8 cellular contexts compared by ENCODE assay signal in the genomic region with DNA sequence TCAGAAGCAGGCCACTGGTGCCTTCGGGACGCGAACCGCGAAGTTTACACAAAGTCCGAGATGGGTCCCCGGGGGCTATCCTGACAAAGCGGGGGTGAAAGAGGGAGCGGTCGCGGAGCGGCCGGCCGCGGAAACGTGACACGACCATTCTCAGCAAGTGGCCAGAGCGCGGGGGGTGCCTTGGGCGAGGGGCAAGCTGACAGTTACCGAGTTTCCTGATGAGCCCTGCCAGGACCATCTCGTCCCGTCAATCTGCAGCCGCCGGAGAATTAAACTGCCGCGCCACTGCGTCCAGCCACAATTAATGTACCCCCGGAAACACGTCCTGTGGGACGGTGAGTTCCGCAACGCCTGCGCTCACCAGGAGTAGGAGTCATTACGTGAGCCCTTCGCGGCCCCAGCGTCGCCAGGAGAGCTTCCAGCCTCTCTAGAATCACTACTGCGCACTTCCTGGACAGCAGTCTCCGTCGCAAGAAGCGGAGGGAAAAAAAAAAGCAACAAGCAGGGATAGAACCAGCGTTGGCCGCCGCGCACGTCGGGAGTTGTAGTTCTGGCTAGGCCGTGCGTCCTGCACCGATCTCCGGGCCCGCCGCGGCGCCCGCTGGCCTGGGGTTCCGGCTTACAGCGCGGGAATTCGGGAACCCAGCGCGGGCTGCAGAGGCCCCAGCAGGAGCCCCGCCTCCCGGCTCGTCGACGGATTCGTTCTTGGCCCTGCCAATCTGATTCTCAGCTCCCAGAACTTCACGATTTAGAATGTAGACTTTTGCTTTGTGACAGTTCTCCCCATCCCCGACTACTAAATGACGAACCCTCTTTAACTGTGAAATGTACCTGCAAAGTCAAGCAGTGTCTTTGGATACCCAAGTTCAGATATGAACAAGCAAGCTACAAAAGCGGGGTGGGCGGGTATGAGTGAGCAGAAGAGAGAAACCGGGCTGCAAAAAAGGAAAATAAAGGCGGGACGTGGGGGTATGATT. TPM values are rescaled to one million over a fixed set of nuclear protein-coding genes. Genes with fewer than 3 reads are reported as not detected.
DNase-seq lines count a peak whose midpoint lies in the region; ATAC-seq and TF ChIP-seq lines count a peak whose summit lies in the region.

Gene RTTN (minus strand): TSS at position 267 of the 977 bp plus-strand sequence. CDS start 29 bp downstream, at position 238.

- H3K79me2 ChIP-seq in H9 (ENCODE audit: insufficient read depth, low read length) = no peaks in the 10 kb centered on the region; the same call in 1 of the 2 replicates

- H2BK12ac ChIP-seq in H9 (ENCODE audit: insufficient read length, low read depth, low read length) = peak within 1 kb of the TSS; percentile 85

- ATAC-seq in stimulated activated naive CD8-positive, alpha-beta T cell treated with anti-CD3 and anti-CD28 coated beads, Interleukin-15, amount 100 ng/mL, for 72 hours = peak; percentile 96

- H2BK5ac ChIP-seq in H9 (ENCODE audit: insufficient read length, low read length) = peak within 1 kb of the TSS; percentile 81

- TF ChIP-seq CTCF in H9 (conservative IDR thresholded peaks at IDR 0.05) = no peak
- no peak for TF ChIP-seq CTCF in fibroblast of the aortic adventitia (IDR thresholded peaks at IDR 0.05; ENCODE audit: insufficient read depth, low read length)
- TF ChIP-seq CTCF in nephron progenitor cell (IDR thresholded peaks at IDR 0.05) = no peak

- peak within 1 kb of the TSS; percentile 81 for H3K9ac ChIP-seq in H9 (ENCODE audit: extremely low read depth, insufficient read length, low read length)

- no peaks in the 10 kb centered on the region; the same call in none of the 2 replicates for H3K27me3 Mint-ChIP-seq in H9 (ENCODE audit: low read depth)
- peaks cover 11% of the 10 kb centered on the region for H3K27me3 Mint-ChIP-seq in nephron progenitor cell (ENCODE audit: low read depth, poor library complexity)
- H3K27me3 Mint-ChIP-seq in stimulated activated naive CD8-positive, alpha-beta T cell treated with anti-CD3 and anti-CD28 coated beads, Interleukin-15, amount 100 ng/mL, for 72 hours = no peaks in the 10 kb centered on the region

- no peak within 1 kb of the TSS for H2AK5ac ChIP-seq in H9 (ENCODE audit: insufficient read length, low read length)

- H3K4me3 Mint-ChIP-seq in H9 (peak within 1 kb of the TSS; percentile 86 to 99), nephron progenitor cell (peak within 1 kb of the TSS; percentile 98)
- peak within 1 kb of the TSS; percentile 95 to 96 for H3K4me3 Mint-ChIP-seq in stimulated activated naive CD8-positive, alpha-beta T cell treated with anti-CD3 and anti-CD28 coated beads, Interleukin-15, amount 100 ng/mL, for 72 hours

- H3K4me3 ChIP-seq in MG63 (peak within 1 kb of the TSS; percentile 88), fibroblast of the aortic adventitia (ENCODE audit: low read depth, low read length) (peak within 1 kb of the TSS; percentile 87)

- no peaks in the 10 kb centered on the region for H3K4me1 ChIP-seq in H9 (ENCODE audit: insufficient read depth, low read length)

- H3K4me1 Mint-ChIP-seq in H9 (peaks cover 8 to 17% of the 10 kb centered on the region in 2 experiments), nephron progenitor cell (peaks cover 30% of the 10 kb centered on the region)
- H3K4me1 Mint-ChIP-seq in stimulated activated naive CD8-positive, alpha-beta T cell treated with anti-CD3 and anti-CD28 coated beads, Interleukin-15, amount 100 ng/mL, for 72 hours = peaks cover 25% of the 10 kb centered on the region

- H3K36me3 ChIP-seq in MG63 = peaks cover 11% of the 10 kb centered on the region

- no peaks in the 10 kb centered on the region for H3K27me3 ChIP-seq in H9 (ENCODE audit: insufficient read depth, low read length)
- no peaks in the 10 kb centered on the region for H3K27me3 ChIP-seq in MG63

- H4K8ac ChIP-seq in H9 (replicated peaks; ENCODE audit: insufficient read length, low read depth, low read length) = peak within 1 kb of the TSS; percentile 39

- no peaks in the 10 kb centered on the region for H4K20me1 ChIP-seq in H9 (ENCODE audit: control insufficient read depth, insufficient read depth, insufficient read length)

- H3K27ac Mint-ChIP-seq in H9 = peak within 1 kb of the TSS; percentile 100
- H3K27ac Mint-ChIP-seq in nephron progenitor cell = peak within 1 kb of the TSS; percentile 100
- peak within 1 kb of the TSS; percentile 98 to 99 for H3K27ac Mint-ChIP-seq in stimulated activated naive CD8-positive, alpha-beta T cell treated with anti-CD3 and anti-CD28 coated beads, Interleukin-15, amount 100 ng/mL, for 72 hours

- H4K91ac ChIP-seq in H9 (ENCODE audit: insufficient read length, low read depth, low read length) = no peak within 1 kb of the TSS

- H2AFZ ChIP-seq in H9 (ENCODE audit: low read length) = peak within 1 kb of the TSS; percentile 100

- no peaks in the 10 kb centered on the region for H3K79me1 ChIP-seq in H9 (ENCODE audit: insufficient read depth, low read depth, low read length, poor library complexity, severe bottlenecking)

- peak within 1 kb of the TSS; percentile 98 for H3K14ac ChIP-seq in H9 (ENCODE audit: insufficient read depth, low read length)

- H3K36me3 Mint-ChIP-seq in H9 (ENCODE audit: insufficient read depth in 1 of 3, low read depth in 3 of 3) = peaks cover 4 to 17% (median 13%) of the 10 kb centered on the region in 3 experiments; a peak in 6 of 7 replicates
- H3K36me3 Mint-ChIP-seq in nephron progenitor cell (ENCODE audit: low read depth) = peaks cover 14% of the 10 kb centered on the region

- H3K9me3 Mint-ChIP-seq in H9 (no peaks in the 10 kb centered on the region), nephron progenitor cell (no peaks in the 10 kb centered on the region)
- no peaks in the 10 kb centered on the region for H3K9me3 Mint-ChIP-seq in stimulated activated naive CD8-positive, alpha-beta T cell treated with anti-CD3 and anti-CD28 coated beads, Interleukin-15, amount 100 ng/mL, for 72 hours

- H3K9me3 ChIP-seq in H9 (ENCODE audit: control insufficient read depth, low read depth, low read length) (no peaks in the 10 kb centered on the region), MG63 (no peaks in the 10 kb centered on the region)

- peak within 1 kb of the TSS; percentile 85 for H3K27ac ChIP-seq in H9 (ENCODE audit: insufficient read length, low read depth, low read length)

- peaks cover 11% of the 10 kb centered on the region for H3K23me2 ChIP-seq in H9 (ENCODE audit: insufficient read length, low read depth, low read length, poor library complexity, severe bottlenecking)

- peak within 1 kb of the TSS; percentile 93 for H3K4me2 ChIP-seq in H9 (ENCODE audit: insufficient read depth, insufficient read length, low read length)

- H3K4ac ChIP-seq in H9 (ENCODE audit: low read depth, low read length) = no peak within 1 kb of the TSS

- H3T11ph ChIP-seq in H9 (ENCODE audit: low read length) = no peak within 1 kb of the TSS

- H3K18ac ChIP-seq in H9 (ENCODE audit: insufficient read length, low read depth, low read length) = peak within 1 kb of the TSS; percentile 97

- no peak within 1 kb of the TSS for H2BK120ac ChIP-seq in H9 (ENCODE audit: low read depth, low read length, poor library complexity, severe bottlenecking)

- H2BK15ac ChIP-seq in H9 (ENCODE audit: low read depth, low read length) = no peak within 1 kb of the TSS

- DNase-seq in ELF-1 (ENCODE audit: low read depth, low spot score) = peak; percentile 98
- DNase-seq in H9 = peak; percentile 94
- DNase-seq in MG63 = peak; percentile 94
- DNase-seq in SHP77 treated with DMSO at 0.1 percent for 48 hours (lab: John Stamatoyannopoulos, UW) = peak; percentile 89
- peak; percentile 96 for DNase-seq in activated effector memory CD4-positive, alpha-beta T cell treated with anti-CD3 and anti-CD28 coated beads, Interleukin-2, amount 50 U/mL, for 16 hours
- peak; percentile 96 for DNase-seq in fibroblast of the aortic adventitia (ENCODE audit: low read depth)
- DNase-seq in nephron progenitor cell = peak; percentile 91
- peak; percentile 93 to 95 for DNase-seq in stimulated activated naive CD8-positive, alpha-beta T cell treated with anti-CD3 and anti-CD28 coated beads, Interleukin-15, amount 100 ng/mL, for 72 hours

- no peak within 1 kb of the TSS for H3K23ac ChIP-seq in H9 (ENCODE audit: insufficient read length, low read depth, low read length)

- no peak within 1 kb of the TSS for H2BK20ac ChIP-seq in H9 (ENCODE audit: low read depth, low read length, poor library complexity, severe bottlenecking)

- no peak within 1 kb of the TSS for H4K5ac ChIP-seq in H9 (ENCODE audit: insufficient read length, low read depth, low read length)

- H3K56ac ChIP-seq in H9 (ENCODE audit: insufficient read length, low read depth, low read length) = no peak within 1 kb of the TSS

- WGBS in H9 (ENCODE audit: extremely low coverage, insufficient read length, low lambda C conversion rate) = no CpG with 5 or more reads among the region's 78 CpGs

RNA-seq across cellular contexts. Expression of gene RTTN, which starts in this region (rescaled TPM):
- total RNA-seq in H9 (2021) (15.1 and 17.6 TPM in 2 replicates), fibroblast of the aortic adventitia (ENCODE audit: low replicate concordance) (14.0 and 38.6 TPM in 2 replicates)
- 5.9 and 7.2 TPM in 2 replicates for total RNA-seq in MG63 (2014; rRNA removed; shearing (Covaris generic); ENCODE audit: low replicate concordance)

Comparison
In these comparisons a context has a peak if more than half of its experiments do, and no peak if none do; other contexts are left out.
1. Peak in every context shown above with its lines: DNase-seq, ATAC-seq, H3K4me3 ChIP-seq and H3K27ac ChIP-seq.